ENCODE assay signal across 18 cellular contexts in genomic region chr2:226652983-226653765, GRCh38.
DNase-seq lines count a peak whose midpoint lies in the region; ATAC-seq, FAIRE-seq and TF ChIP-seq lines count a peak whose summit lies in the region.
"Had no signal": no experiment of that assay in that cellular context is flagged by ENCODE, and none has a peak within 500 bp of the region (broad histone marks: within the 10 kb centered on the region; RNA-seq: fewer than 3 reads in every experiment).

No MANE protein-coding gene starts in this region.

- DNase-seq in AG04450 (ENCODE audit: low read depth, low spot score), result no peak
- peak; percentile 66 for DNase-seq in NCI-H82 (lab: John Stamatoyannopoulos, UW)
- peak; percentile 62 for DNase-seq in esophagus muscularis mucosa (ENCODE audit: extremely low spot score)
- DNase-seq in myocyte (ENCODE audit: low read depth), result peak; percentile 53
- no peak for DNase-seq in substantia nigra (lab: John Stamatoyannopoulos, UW)
- DNase-seq in progenitor cell of endocrine pancreas (ENCODE audit: low spot score, unreplicated experiment), result no peak
- no peak for DNase-seq in GM12892 (ENCODE audit: insufficient read length)
- DNase-seq: activated CD8-positive, alpha-beta T cell treated with anti-CD3 and anti-CD28 coated beads for 36 hours; GF-D8; NCI-H1092 treated with DMSO at 0.1 percent for 48 hours; spleen; stimulated activated naive B cell treated with anti-CD40 and anti-IgM and Interleukin-4, amounts not matched to agents 10 μg/mL and 1 μg/mL and 100 μg/mL, for 72 hours; upper lobe of right lung had no signal

- TF ChIP-seq EP300 in esophagus muscularis mucosa (IDR thresholded peaks at IDR 0.05), result no peak

- peaks cover 15 to 38% (median 28%) of the 10 kb centered on the region in 4 donors for H3K4me1 ChIP-seq in esophagus muscularis mucosa

- FAIRE-seq in GM12892 (lab: Jason Lieb, UNC), result no peak
- FAIRE-seq: endometrium had no signal

- TF ChIP-seq POLR2A in esophagus muscularis mucosa (IDR thresholded peaks at IDR 0.05; ENCODE audit: low read depth) (no peak), GM12892 (IDR thresholded peaks at IDR 0.05; ENCODE audit: low read depth, low read length) (no peak)

- peaks cover 8% of the 10 kb centered on the region for H3K36me3 Mint-ChIP-seq in progenitor cell of endocrine pancreas (ENCODE audit: insufficient read depth)
- H3K36me3 Mint-ChIP-seq: IgD-negative memory B cell had no signal

- CTCF ChIA-PET in AG04450 (lab: Charles Lee), result interaction anchor here (0.5 to 1.5 kb wide), 6 partner anchors 77 to 984 kb away, joined by 3 to 7 read pairs (median 3); partner anchors contain the start of gene IRS1

- intact Hi-C loops in esophagus muscularis mucosa (cut with DNase I), result loop anchor here (10.0 kb wide), 1 partner anchor 142 kb away; the partner anchor contains the start of gene IRS1

- no peak for ATAC-seq in GM21825 (IDR thresholded peaks at IDR 0.05; ENCODE audit: unreplicated experiment)
- ATAC-seq: upper lobe of right lung had no signal

- H3K27me3 Mint-ChIP-seq in progenitor cell of endocrine pancreas, result no peaks in the 10 kb centered on the region

- TF ChIP-seq CTCF in AG04450 (IDR thresholded peaks at IDR 0.05; ENCODE audit: low read depth, low read length), result no peak
- no peak for TF ChIP-seq CTCF in esophagus muscularis mucosa (IDR thresholded peaks at IDR 0.05)
- no peak for TF ChIP-seq CTCF in progenitor cell of endocrine pancreas (IDR thresholded peaks at IDR 0.05; ENCODE audit: unreplicated experiment)

- no peak overlapping the region for H3K4me3 Mint-ChIP-seq in progenitor cell of endocrine pancreas (ENCODE audit: low read depth)
- H3K4me3 Mint-ChIP-seq: activated CD8-positive, alpha-beta T cell treated with anti-CD3 and anti-CD28 coated beads for 36 hours; IgD-negative memory B cell; stimulated activated naive B cell treated with anti-CD40 and anti-IgM and Interleukin-4, amounts not matched to agents 10 μg/mL and 1 μg/mL and 100 μg/mL, for 72 hours had no signal

- H3K9me3 ChIP-seq in AG04450 (ENCODE audit: control insufficient read depth, insufficient read depth, low read length), result peaks cover 7% of the 10 kb centered on the region
- H3K9me3 ChIP-seq in esophagus muscularis mucosa, result peaks cover 0 to 8% (median 0%) of the 10 kb centered on the region in 4 donors
- H3K9me3 ChIP-seq: upper lobe of right lung had no signal

- H3K4me1 Mint-ChIP-seq in progenitor cell of endocrine pancreas (ENCODE audit: low read depth), result peaks cover 27% of the 10 kb centered on the region

- H3K27me3 ChIP-seq in AG04450 (ENCODE audit: control insufficient read depth, insufficient read depth, low read length) (no peaks in the 10 kb centered on the region), esophagus muscularis mucosa (no peaks in the 10 kb centered on the region)
- H3K27me3 ChIP-seq: adrenal gland, upper lobe of right lung had no signal

- POLR2A ChIA-PET in AG04450 (lab: Yijun Ruan, JAX), result interaction anchor here (1.2 to 1.5 kb wide), 2 partner anchors 102 to 175 kb away, joined by 3 to 5 read pairs; no protein-coding TSS in a partner anchor

- H3K36me3 ChIP-seq in esophagus muscularis mucosa, result no peaks in the 10 kb centered on the region
- H3K36me3 ChIP-seq: adrenal gland, spleen, upper lobe of right lung had no signal

- H3K4me3 ChIP-seq in AG04450 (ENCODE audit: low read depth, low read length), result no peak overlapping the region
- H3K4me3 ChIP-seq in esophagus muscularis mucosa, result no peak overlapping the region
- H3K4me3 ChIP-seq: adrenal gland, spleen, upper lobe of right lung had no signal

- H3K9me3 Mint-ChIP-seq in progenitor cell of endocrine pancreas (ENCODE audit: low read depth), result peaks cover 12% of the 10 kb centered on the region

- WGBS in esophagus muscularis mucosa, result 100% methylated on average over 1 of the region's 1 CpG

- H3K27ac Mint-ChIP-seq in progenitor cell of endocrine pancreas, result no peak overlapping the region
- H3K27ac Mint-ChIP-seq: activated CD8-positive, alpha-beta T cell treated with anti-CD3 and anti-CD28 coated beads for 36 hours; IgD-negative memory B cell; stimulated activated naive B cell treated with anti-CD40 and anti-IgM and Interleukin-4, amounts not matched to agents 10 μg/mL and 1 μg/mL and 100 μg/mL, for 72 hours had no signal

- peak overlapping the region; percentile 49 for H3K27ac ChIP-seq in AG04450 (ENCODE audit: low read depth, low read length)
- H3K27ac ChIP-seq in esophagus muscularis mucosa (replicated peaks in 1 of 4), result no peak overlapping the region
- no peak overlapping the region for H3K27ac ChIP-seq in substantia nigra (ENCODE audit: low read depth, low read length, poor library complexity, severe bottlenecking)
- H3K27ac ChIP-seq: upper lobe of right lung, VCaP had no signal

Comparison
In these comparisons a context has a peak if more than half of its experiments do, and no peak if none do; other contexts are left out.
1. DNase-seq: peak in NCI-H82 (single experiment), esophagus muscularis mucosa (single experiment) and myocyte (single experiment); none in AG04450 (single experiment), substantia nigra (0 of 49), progenitor cell of endocrine pancreas (single experiment) and GM12892 (single experiment).